In the genomic region with DNA sequence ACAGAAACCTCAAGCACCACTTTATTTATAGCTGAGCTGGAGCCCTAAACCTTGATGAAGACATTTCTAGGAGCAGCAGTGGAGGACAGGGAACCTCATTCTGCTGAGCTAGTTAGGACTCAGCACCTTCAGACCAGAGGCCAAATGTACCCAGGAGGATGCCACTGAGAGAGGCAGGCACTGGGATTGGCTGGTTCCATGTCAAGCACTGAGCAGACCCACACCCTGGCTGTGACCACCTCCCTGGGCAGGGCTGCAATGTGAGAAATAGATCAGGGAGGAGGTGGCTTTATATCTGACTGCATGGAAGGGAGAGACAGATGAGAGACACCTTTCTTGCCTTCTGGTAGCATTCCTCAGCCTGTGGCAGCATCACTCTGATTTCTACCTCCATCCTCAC, we compare ENCODE assay signal across 28 cellular contexts.
"Had no signal": no experiment of that assay in that cellular context is flagged by ENCODE, and none has a peak within 500 bp of the region (broad histone marks: within the 10 kb centered on the region; RNA-seq: fewer than 3 reads in every experiment).

No MANE protein-coding gene starts in this region.

- H3K9me3 ChIP-seq: colonic mucosa, esophagus squamous epithelium, gastrocnemius medialis, gastroesophageal sphincter, heart right ventricle had no signal

- DNase-seq: colonic mucosa; cortex of kidney; dermis blood vessel endothelial cell; dorsolateral prefrontal cortex; effector CD4-positive, alpha-beta T cell; effector CD8-positive, alpha-beta T cell; effector memory CD4-positive, alpha-beta T cell; effector memory CD8-positive, alpha-beta T cell; endodermal cell; erythroblast; esophagus squamous epithelium; foreskin fibroblast; foreskin keratinocyte; foreskin melanocyte; gastrocnemius medialis; glutamatergic neuron; head of caudate nucleus; heart left ventricle; heart right ventricle had no signal

- H3K4me3 ChIP-seq: colonic mucosa, coronary artery, dorsolateral prefrontal cortex, esophagus squamous epithelium, gastrocnemius medialis, gastroesophageal sphincter, heart left ventricle, heart right ventricle, hepatocyte had no signal

- H3K36me3 ChIP-seq: colonic mucosa, esophagus squamous epithelium, gastrocnemius medialis, gastroesophageal sphincter, heart left ventricle, heart right ventricle had no signal

- H3K4me1 ChIP-seq: colonic mucosa, esophagus squamous epithelium, foreskin keratinocyte, gastrocnemius medialis, gastroesophageal sphincter, heart left ventricle, heart right ventricle had no signal

- ATAC-seq: effector memory CD8-positive, alpha-beta T cell; esophagus mucosa; foreskin keratinocyte; gastrocnemius medialis; gastroesophageal sphincter; heart left ventricle; heart right ventricle had no signal

- FAIRE-seq: colon, endometrium, endothelial cell of umbilical vein, frontal cortex had no signal

- H3K27ac ChIP-seq: colonic mucosa, coronary artery, dorsolateral prefrontal cortex, epithelial cell of prostate, esophagus squamous epithelium, foreskin keratinocyte, gastrocnemius medialis, gastroesophageal sphincter, heart left ventricle, heart right ventricle, hepatocyte had no signal

- H3K27me3 ChIP-seq: colonic mucosa, esophagus squamous epithelium, foreskin keratinocyte, gastrocnemius medialis, gastroesophageal sphincter, heart left ventricle, hepatocyte had no signal
